Comparison of ENCODE assay signal across 36 cellular contexts in the genomic region with DNA sequence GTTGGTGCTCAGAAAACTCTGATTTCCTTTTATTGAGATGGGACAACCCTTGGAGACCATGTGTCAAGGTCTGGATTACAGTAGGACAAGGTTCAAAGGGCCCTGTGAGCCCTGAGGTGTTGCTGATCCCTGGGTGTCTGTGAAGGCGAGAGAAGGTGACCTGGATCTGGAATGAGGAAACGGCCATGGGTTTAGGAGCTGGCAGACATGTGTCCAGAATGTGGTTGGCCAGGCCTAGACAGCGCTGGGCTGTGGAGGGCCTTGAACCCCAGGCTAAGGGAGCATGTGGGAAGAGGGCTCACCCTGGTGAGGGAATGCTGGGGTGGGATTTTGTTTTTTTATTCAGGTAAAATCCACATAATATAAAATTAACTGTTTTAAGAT.
"Had no signal": no experiment of that assay in that cellular context is flagged by ENCODE, and none has a peak within 500 bp of the region (broad histone marks: within the 10 kb centered on the region; RNA-seq: fewer than 3 reads in every experiment).

No MANE protein-coding gene starts in this region.

- H3K27ac ChIP-seq: ascending aorta, cardiac muscle cell, WERI-Rb-1 had no signal

- H3K36me3 Mint-ChIP-seq: activated CD8-positive, alpha-beta memory T cell treated with anti-CD3 and anti-CD28 coated beads, Interleukin-2, amount 10 ng/mL, durations not matched to agents 7 days and 5 days; activated naive CD4-positive, alpha-beta T cell treated with anti-CD3 and anti-CD28 coated beads, Interleukin-2, amount 10 ng/mL, durations not matched to agents 7 days and 5 days; activated naive CD4-positive, alpha-beta T cell treated with anti-CD3 and anti-CD28 coated beads, Interleukin-2, amount 50 U/mL, for 24 hours; activated naive CD8-positive, alpha-beta T cell; activated naive CD8-positive, alpha-beta T cell treated with anti-CD3 and anti-CD28 coated beads, Interleukin-2, amount 10 ng/mL, durations not matched to agents 7 days and 5 days; brain had no signal

- H3K4me3 ChIP-seq: ascending aorta, cardiac muscle cell had no signal

- H3K36me3 ChIP-seq: cardiac muscle cell, WERI-Rb-1 had no signal

- H3K27me3 Mint-ChIP-seq: activated CD4-positive, alpha-beta T cell treated with anti-CD3 and anti-CD28 coated beads for 36 hours; activated naive CD4-positive, alpha-beta T cell treated with anti-CD3 and anti-CD28 coated beads, Interleukin-2, amount 50 U/mL, for 24 hours; activated naive CD8-positive, alpha-beta T cell; activated naive CD8-positive, alpha-beta T cell treated with anti-CD3 and anti-CD28 coated beads, Interleukin-2, amount 50 U/mL, for 24 hours; activated T-cell treated with anti-CD3 and anti-CD28 coated beads, Interleukin-2, amount 50 U/mL, for 24 hours; brain had no signal

- H3K9me3 ChIP-seq: ascending aorta had no signal

- H3K4me1 Mint-ChIP-seq: WTC11 had no signal

- H3K9me3 Mint-ChIP-seq: activated naive CD4-positive, alpha-beta T cell treated with anti-CD3 and anti-CD28 coated beads, Interleukin-2, amount 50 U/mL, for 24 hours; activated naive CD8-positive, alpha-beta T cell treated with anti-CD3 and anti-CD28 coated beads, Interleukin-2, amount 50 U/mL, for 24 hours; activated T-cell treated with anti-CD3 and anti-CD28 coated beads, Interleukin-2, amount 50 U/mL, for 24 hours had no signal

- H3K27me3 ChIP-seq: ascending aorta, cardiac muscle cell had no signal

- DNase-seq: activated CD4-positive, alpha-beta memory T cell treated with anti-CD3 and anti-CD28 coated beads, Interleukin-2, amount 10 ng/mL, durations not matched to agents 7 days and 5 days; activated CD4-positive, alpha-beta T cell treated with anti-CD3 and anti-CD28 coated beads for 1 hour; activated CD4-positive, alpha-beta T cell treated with anti-CD3 and anti-CD28 coated beads for 36 hours; activated CD4-positive, alpha-beta T cell treated with anti-CD3 and anti-CD28 coated beads for 48 hours; activated CD4-positive, alpha-beta T cell treated with anti-CD3 and anti-CD28 coated beads, Interleukin-2, amount 10 ng/mL, durations not matched to agents 7 days and 5 days; activated CD4-positive, alpha-beta T cell treated with anti-CD3 and anti-CD28 coated beads, Interleukin-2, amount 50 U/mL, for 48 hours; activated CD4-positive, CD25-positive, alpha-beta regulatory T cell; activated CD8-positive, alpha-beta memory T cell treated with anti-CD3 and anti-CD28 coated beads for 24 hours; activated CD8-positive, alpha-beta memory T cell treated with anti-CD3 and anti-CD28 coated beads, Interleukin-2, amount 50 U/mL, for 48 hours; activated effector memory CD4-positive, alpha-beta T cell treated with Interleukin-2 at 50 U/mL for 16 hours; activated gamma-delta T cell; activated naive CD4-positive, alpha-beta T cell treated with anti-CD3 and anti-CD28 coated beads, Interleukin-2, amount 10 ng/mL, durations not matched to agents 7 days and 5 days; activated naive CD4-positive, alpha-beta T cell treated with Interleukin-2 at 50 U/mL for 16 hours; activated naive CD8-positive, alpha-beta T cell treated with anti-CD3 and anti-CD28 coated beads, Interleukin-2, amount 10 ng/mL, durations not matched to agents 7 days and 5 days; activated naive CD8-positive, alpha-beta T cell treated with anti-CD3 and anti-CD28 coated beads, Interleukin-2, amount 50 U/mL, for 24 hours; activated T-cell treated with anti-CD3 and anti-CD28 coated beads, Interleukin-2, amount 50 U/mL, for 24 hours; activated T-cell treated with anti-CD3 and anti-CD28 coated beads, Interleukin-2, amount 50 U/mL, for 48 hours; amygdala; anterior cingulate cortex; central memory CD4-positive, alpha-beta T cell; T-helper 1 cell; T-helper 2 cell; T-helper 9 cell; WERI-Rb-1 had no signal

- H3K27ac Mint-ChIP-seq: activated CD4-positive, alpha-beta memory T cell treated with anti-CD3 and anti-CD28 coated beads, Interleukin-2, amount 10 ng/mL, durations not matched to agents 7 days and 5 days; activated CD4-positive, alpha-beta T cell treated with anti-CD3 and anti-CD28 coated beads for 36 hours; activated CD4-positive, alpha-beta T cell treated with anti-CD3 and anti-CD28 coated beads, Interleukin-2, amount 10 ng/mL, durations not matched to agents 7 days and 5 days; activated CD8-positive, alpha-beta memory T cell treated with anti-CD3 and anti-CD28 coated beads, Interleukin-2, amount 10 ng/mL, durations not matched to agents 7 days and 5 days; activated CD8-positive, alpha-beta T cell treated with anti-CD3 and anti-CD28 coated beads, Interleukin-2, amount 10 ng/mL, durations not matched to agents 7 days and 5 days; activated naive CD4-positive, alpha-beta T cell treated with anti-CD3 and anti-CD28 coated beads, Interleukin-2, amount 10 ng/mL, durations not matched to agents 7 days and 5 days; activated naive CD4-positive, alpha-beta T cell treated with anti-CD3 and anti-CD28 coated beads, Interleukin-2, amount 50 U/mL, for 24 hours; activated naive CD8-positive, alpha-beta T cell; activated naive CD8-positive, alpha-beta T cell treated with anti-CD3 and anti-CD28 coated beads, Interleukin-2, amount 10 ng/mL, durations not matched to agents 7 days and 5 days; activated naive CD8-positive, alpha-beta T cell treated with anti-CD3 and anti-CD28 coated beads, Interleukin-2, amount 50 U/mL, for 24 hours; activated T-cell treated with anti-CD3 and anti-CD28 coated beads, Interleukin-2, amount 50 U/mL, for 24 hours; activated T-helper 2 cell treated with anti-CD3 and anti-CD28 coated beads, Interferon-gamma antibody, Interleukin-2, Interleukin-4, amounts not matched to agents 10 μg/mL and 5 μg/mL and 100 μg/mL, durations not matched to agents 14 hours and 24 hours and 36 hours; brain; T-helper 1 cell treated with Interleukin-12 subunit alpha and Interleukin-12 subunit beta and Interleukin-4 antibody, amounts not matched to agents 30 μg/mL and 1 μg/mL, for 36 hours; T-helper 2 cell treated with Interferon-gamma antibody and Interleukin-4, amounts not matched to agents 5 μg/mL and 100 μg/mL, for 36 hours; WTC11 had no signal

- ATAC-seq: activated CD4-positive, alpha-beta T cell treated with anti-CD3 and anti-CD28 coated beads for 36 hours; activated CD4-positive, CD25-positive, alpha-beta regulatory T cell treated with anti-CD3 and anti-CD28 coated beads, Interleukin-2, amount 50 U/mL, for 24 hours; activated naive CD8-positive, alpha-beta T cell treated with anti-CD3 and anti-CD28 coated beads, Interleukin-2, amount 50 U/mL, for 24 hours; WTC11 had no signal

- H3K4me1 ChIP-seq: ascending aorta had no signal

- H3K4me3 Mint-ChIP-seq: activated CD4-positive, alpha-beta memory T cell treated with anti-CD3 and anti-CD28 coated beads, Interleukin-2, amount 10 ng/mL, durations not matched to agents 7 days and 5 days; activated CD4-positive, alpha-beta T cell treated with anti-CD3 and anti-CD28 coated beads for 36 hours; activated CD4-positive, alpha-beta T cell treated with anti-CD3 and anti-CD28 coated beads, Interleukin-2, amount 10 ng/mL, durations not matched to agents 7 days and 5 days; activated CD8-positive, alpha-beta memory T cell treated with anti-CD3 and anti-CD28 coated beads, Interleukin-2, amount 10 ng/mL, durations not matched to agents 7 days and 5 days; activated CD8-positive, alpha-beta T cell treated with anti-CD3 and anti-CD28 coated beads, Interleukin-2, amount 10 ng/mL, durations not matched to agents 7 days and 5 days; activated naive CD4-positive, alpha-beta T cell treated with anti-CD3 and anti-CD28 coated beads, Interleukin-2, amount 10 ng/mL, durations not matched to agents 7 days and 5 days; activated naive CD4-positive, alpha-beta T cell treated with anti-CD3 and anti-CD28 coated beads, Interleukin-2, amount 50 U/mL, for 24 hours; activated naive CD8-positive, alpha-beta T cell; activated naive CD8-positive, alpha-beta T cell treated with anti-CD3 and anti-CD28 coated beads, Interleukin-2, amount 10 ng/mL, durations not matched to agents 7 days and 5 days; activated naive CD8-positive, alpha-beta T cell treated with anti-CD3 and anti-CD28 coated beads, Interleukin-2, amount 50 U/mL, for 24 hours; activated T-cell treated with anti-CD3 and anti-CD28 coated beads, Interleukin-2, amount 50 U/mL, for 24 hours; brain; T-helper 1 cell treated with Interleukin-12 subunit alpha and Interleukin-12 subunit beta and Interleukin-4 antibody, amounts not matched to agents 30 μg/mL and 1 μg/mL, for 36 hours; T-helper 2 cell treated with Interferon-gamma antibody and Interleukin-4, amounts not matched to agents 5 μg/mL and 100 μg/mL, for 36 hours; WTC11 had no signal
